In genomic region chr7:139429735-139430134, GRCh38 we compare ENCODE assay signal across 3 cellular contexts. TPM values are rescaled to one million over a fixed set of nuclear protein-coding genes. Genes with fewer than 3 reads are reported as not detected.
"Had no signal": no experiment of that assay in that cellular context is flagged by ENCODE, and none has a peak within 500 bp of the region (broad histone marks: within the 10 kb centered on the region; RNA-seq: fewer than 3 reads in every experiment).

No MANE protein-coding gene starts in this region.

RNA-seq across cellular contexts. Expression of gene KLRG2, which starts 53.7 kb away (rescaled TPM):
- total RNA-seq: activated B cell treated with CpG ODN at 0.5 μM for 24 hours, LHCN-M2, SJSA1 had no signal
